8 cellular contexts compared by ENCODE assay signal in the genomic region with DNA sequence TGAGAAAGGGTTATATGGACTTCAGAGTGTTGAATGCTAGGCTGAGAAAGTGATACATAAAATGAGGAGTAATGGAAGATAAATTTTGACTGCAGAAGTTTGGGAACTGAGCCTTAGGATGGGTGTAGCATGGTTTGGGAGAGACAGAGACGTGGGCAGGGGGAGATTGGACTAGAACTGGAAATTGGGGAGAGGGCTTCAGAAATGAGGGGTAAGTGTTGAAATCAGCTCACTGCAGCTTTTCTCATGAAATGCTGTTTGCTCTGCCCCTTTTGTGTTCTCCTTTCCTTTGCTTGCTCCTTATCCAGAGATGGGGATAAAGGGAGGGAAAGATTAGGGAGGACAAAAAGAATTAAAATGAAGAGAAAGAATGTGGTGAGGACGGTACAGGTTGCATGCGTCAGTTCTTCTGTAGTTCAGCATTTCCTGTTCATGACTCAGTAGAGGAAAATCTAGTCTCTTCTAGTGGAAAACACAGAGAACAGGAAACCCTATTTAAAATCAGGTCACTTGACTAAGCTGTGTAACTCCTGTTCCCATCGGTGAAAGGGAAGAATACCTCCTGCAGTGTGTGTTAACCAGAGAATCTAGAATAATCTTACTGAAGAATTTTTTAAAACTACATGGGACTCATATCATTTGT.
A peak's percentile ranks its signal among the peaks of the same experiment; 100 is the strongest.
DNase-seq lines count a peak whose midpoint lies in the region; ATAC-seq, FAIRE-seq and TF ChIP-seq lines count a peak whose summit lies in the region.

No MANE protein-coding gene starts in this region.

- no peaks in the 10 kb centered on the region for H3K9me3 Mint-ChIP-seq in WTC11

- TF ChIP-seq CTCF in WTC11 (IDR thresholded peaks at IDR 0.05), result no peak

- peaks cover 15% of the 10 kb centered on the region for H3K36me3 Mint-ChIP-seq in WTC11

- ATAC-seq in HG02623 (IDR thresholded peaks at IDR 0.05; ENCODE audit: unreplicated experiment) (peak; percentile 72), WTC11 (peak; percentile 53)

- CTCF ChIA-PET in WTC11 (lab: Charles Lee), result interaction anchor here (0.9 to 4.9 kb wide), 13 partner anchors 11 to 207 kb away, joined by 4 to 86 read pairs (median 18); a partner anchor contains a TSS

- no peaks in the 10 kb centered on the region; the same call in none of the 2 replicates for H3K4me1 Mint-ChIP-seq in WTC11

- no peaks in the 10 kb centered on the region for H3K27me3 Mint-ChIP-seq in WTC11 (ENCODE audit: low read depth)

- POLR2A ChIA-PET in WTC11 (lab: Charles Lee), result interaction anchor here (1.4 to 3.6 kb wide), 2 partner anchors 93 to 106 kb away, joined by 3 to 17 read pairs; a partner anchor contains a TSS

- H3K27ac Mint-ChIP-seq in WTC11, result no peak overlapping the region

- H3K4me3 ChIP-seq in GM08714 (ENCODE audit: low read length), result peak overlapping the region; percentile 20; the same call in 1 of the 2 replicates

- FAIRE-seq in urothelium cell line (lab: Jason Lieb, UNC), result no peak

- DNase-seq in WTC11 (ENCODE audit: low spot score), result no peak
- peak; percentile 30 for DNase-seq in iPS-NIHi7 (ENCODE audit: extremely low spot score)
- DNase-seq in urothelium cell line (ENCODE audit: low spot score), result peak; percentile 65
- no peak for DNase-seq in activated gamma-delta T cell (lab: John Stamatoyannopoulos, UW)
- no peak for DNase-seq in NK-92 (lab: John Stamatoyannopoulos, UW; ENCODE audit: unreplicated experiment)
- no peak for DNase-seq in Ammon's horn (ENCODE audit: low spot score)

- no peak overlapping the region for H3K4me3 Mint-ChIP-seq in WTC11

TF ChIP-seq in WTC11, 78 proteins besides CTCF, POLR2A, EP300 and RAD21:
- TF ChIP-seq, protein P1, sequence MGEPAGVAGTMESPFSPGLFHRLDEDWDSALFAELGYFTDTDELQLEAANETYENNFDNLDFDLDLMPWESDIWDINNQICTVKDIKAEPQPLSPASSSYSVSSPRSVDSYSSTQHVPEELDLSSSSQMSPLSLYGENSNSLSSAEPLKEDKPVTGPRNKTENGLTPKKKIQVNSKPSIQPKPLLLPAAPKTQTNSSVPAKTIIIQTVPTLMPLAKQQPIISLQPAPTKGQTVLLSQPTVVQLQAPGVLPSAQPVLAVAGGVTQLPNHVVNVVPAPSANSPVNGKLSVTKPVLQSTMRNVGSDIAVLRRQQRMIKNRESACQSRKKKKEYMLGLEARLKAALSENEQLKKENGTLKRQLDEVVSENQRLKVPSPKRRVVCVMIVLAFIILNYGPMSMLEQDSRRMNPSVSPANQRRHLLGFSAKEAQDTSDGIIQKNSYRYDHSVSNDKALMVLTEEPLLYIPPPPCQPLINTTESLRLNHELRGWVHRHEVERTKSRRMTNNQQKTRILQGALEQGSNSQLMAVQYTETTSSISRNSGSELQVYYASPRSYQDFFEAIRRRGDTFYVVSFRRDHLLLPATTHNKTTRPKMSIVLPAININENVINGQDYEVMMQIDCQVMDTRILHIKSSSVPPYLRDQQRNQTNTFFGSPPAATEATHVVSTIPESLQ (CRISPR knock-in tag; IDR thresholded peaks at IDR 0.05), result no peak
- TF ChIP-seq, protein P2, sequence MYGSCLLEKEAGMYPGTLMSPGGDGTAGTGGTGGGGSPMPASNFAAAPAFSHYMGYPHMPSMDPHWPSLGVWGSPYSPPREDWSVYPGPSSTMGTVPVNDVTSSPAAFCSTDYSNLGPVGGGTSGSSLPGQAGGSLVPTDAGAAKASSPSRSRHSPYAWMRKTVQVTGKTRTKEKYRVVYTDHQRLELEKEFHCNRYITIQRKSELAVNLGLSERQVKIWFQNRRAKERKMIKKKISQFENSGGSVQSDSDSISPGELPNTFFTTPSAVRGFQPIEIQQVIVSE (CRISPR knock-in tag; IDR thresholded peaks at IDR 0.05; ENCODE audit: borderline replicate concordance), result no peak
- TF ChIP-seq, protein P3, sequence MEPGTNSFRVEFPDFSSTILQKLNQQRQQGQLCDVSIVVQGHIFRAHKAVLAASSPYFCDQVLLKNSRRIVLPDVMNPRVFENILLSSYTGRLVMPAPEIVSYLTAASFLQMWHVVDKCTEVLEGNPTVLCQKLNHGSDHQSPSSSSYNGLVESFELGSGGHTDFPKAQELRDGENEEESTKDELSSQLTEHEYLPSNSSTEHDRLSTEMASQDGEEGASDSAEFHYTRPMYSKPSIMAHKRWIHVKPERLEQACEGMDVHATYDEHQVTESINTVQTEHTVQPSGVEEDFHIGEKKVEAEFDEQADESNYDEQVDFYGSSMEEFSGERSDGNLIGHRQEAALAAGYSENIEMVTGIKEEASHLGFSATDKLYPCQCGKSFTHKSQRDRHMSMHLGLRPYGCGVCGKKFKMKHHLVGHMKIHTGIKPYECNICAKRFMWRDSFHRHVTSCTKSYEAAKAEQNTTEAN (CRISPR knock-in tag; IDR thresholded peaks at IDR 0.05), result peak; percentile 18; the same call in 1 of the 2 replicates
- 0 out of 2 replicates have a peak, but pooled peaks have one; percentile 37 for TF ChIP-seq TEAD1 (CRISPR knock-in tag; IDR thresholded peaks at IDR 0.05)
- TF ChIP-seq, protein P4, sequence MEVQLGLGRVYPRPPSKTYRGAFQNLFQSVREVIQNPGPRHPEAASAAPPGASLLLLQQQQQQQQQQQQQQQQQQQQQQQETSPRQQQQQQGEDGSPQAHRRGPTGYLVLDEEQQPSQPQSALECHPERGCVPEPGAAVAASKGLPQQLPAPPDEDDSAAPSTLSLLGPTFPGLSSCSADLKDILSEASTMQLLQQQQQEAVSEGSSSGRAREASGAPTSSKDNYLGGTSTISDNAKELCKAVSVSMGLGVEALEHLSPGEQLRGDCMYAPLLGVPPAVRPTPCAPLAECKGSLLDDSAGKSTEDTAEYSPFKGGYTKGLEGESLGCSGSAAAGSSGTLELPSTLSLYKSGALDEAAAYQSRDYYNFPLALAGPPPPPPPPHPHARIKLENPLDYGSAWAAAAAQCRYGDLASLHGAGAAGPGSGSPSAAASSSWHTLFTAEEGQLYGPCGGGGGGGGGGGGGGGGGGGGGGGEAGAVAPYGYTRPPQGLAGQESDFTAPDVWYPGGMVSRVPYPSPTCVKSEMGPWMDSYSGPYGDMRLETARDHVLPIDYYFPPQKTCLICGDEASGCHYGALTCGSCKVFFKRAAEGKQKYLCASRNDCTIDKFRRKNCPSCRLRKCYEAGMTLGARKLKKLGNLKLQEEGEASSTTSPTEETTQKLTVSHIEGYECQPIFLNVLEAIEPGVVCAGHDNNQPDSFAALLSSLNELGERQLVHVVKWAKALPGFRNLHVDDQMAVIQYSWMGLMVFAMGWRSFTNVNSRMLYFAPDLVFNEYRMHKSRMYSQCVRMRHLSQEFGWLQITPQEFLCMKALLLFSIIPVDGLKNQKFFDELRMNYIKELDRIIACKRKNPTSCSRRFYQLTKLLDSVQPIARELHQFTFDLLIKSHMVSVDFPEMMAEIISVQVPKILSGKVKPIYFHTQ (CRISPR knock-in tag; IDR thresholded peaks at IDR 0.05), result no peak
- TF ChIP-seq, protein P5, sequence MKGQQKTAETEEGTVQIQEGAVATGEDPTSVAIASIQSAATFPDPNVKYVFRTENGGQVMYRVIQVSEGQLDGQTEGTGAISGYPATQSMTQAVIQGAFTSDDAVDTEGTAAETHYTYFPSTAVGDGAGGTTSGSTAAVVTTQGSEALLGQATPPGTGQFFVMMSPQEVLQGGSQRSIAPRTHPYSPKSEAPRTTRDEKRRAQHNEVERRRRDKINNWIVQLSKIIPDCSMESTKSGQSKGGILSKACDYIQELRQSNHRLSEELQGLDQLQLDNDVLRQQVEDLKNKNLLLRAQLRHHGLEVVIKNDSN (CRISPR knock-in tag; IDR thresholded peaks at IDR 0.05), result no peak
- TF ChIP-seq NFE2L1 (CRISPR knock-in tag; IDR thresholded peaks at IDR 0.05), result 0 out of 2 replicates have a peak, but pooled peaks have one; percentile 38
- TF ChIP-seq, protein P6, sequence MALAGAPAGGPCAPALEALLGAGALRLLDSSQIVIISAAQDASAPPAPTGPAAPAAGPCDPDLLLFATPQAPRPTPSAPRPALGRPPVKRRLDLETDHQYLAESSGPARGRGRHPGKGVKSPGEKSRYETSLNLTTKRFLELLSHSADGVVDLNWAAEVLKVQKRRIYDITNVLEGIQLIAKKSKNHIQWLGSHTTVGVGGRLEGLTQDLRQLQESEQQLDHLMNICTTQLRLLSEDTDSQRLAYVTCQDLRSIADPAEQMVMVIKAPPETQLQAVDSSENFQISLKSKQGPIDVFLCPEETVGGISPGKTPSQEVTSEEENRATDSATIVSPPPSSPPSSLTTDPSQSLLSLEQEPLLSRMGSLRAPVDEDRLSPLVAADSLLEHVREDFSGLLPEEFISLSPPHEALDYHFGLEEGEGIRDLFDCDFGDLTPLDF (CRISPR knock-in tag; IDR thresholded peaks at IDR 0.05), result no peak
- no peak for TF ChIP-seq ZNF219 (CRISPR knock-in tag; IDR thresholded peaks at IDR 0.05; ENCODE audit: borderline replicate concordance)
- no peak for TF ChIP-seq SP1 (CRISPR knock-in tag; conservative IDR thresholded peaks at IDR 0.05)

Comparison
In these comparisons a context has a peak if more than half of its experiments do, and no peak if none do; other contexts are left out.
1. DNase-seq: peak in iPS-NIHi7 (single experiment) and urothelium cell line (single experiment); none in WTC11 (single experiment), activated gamma-delta T cell (single experiment), NK-92 (single experiment) and Ammon's horn (single experiment).